ENCODE assay signal across 7 cellular contexts in the genomic region with DNA sequence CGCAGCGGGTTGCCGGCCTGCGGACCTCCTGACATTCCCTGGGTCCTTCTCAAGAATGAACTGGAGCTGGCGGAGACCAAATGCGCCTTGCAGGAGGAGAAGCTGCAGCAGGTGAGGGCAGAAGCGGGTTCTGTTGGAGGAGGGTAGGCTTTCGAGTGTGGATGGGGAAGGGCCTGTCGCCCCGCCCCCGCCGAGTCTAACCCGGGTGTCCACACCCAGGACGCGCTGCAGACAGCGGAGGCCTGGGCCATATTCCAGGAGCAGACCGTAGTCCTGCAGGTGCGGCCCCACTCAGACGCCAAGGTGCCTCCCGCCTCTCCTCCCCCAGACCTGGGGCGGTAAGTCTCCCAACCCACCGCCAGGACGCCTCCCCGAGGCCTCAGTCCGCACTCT.
DNase-seq lines count a peak whose midpoint lies in the region; ATAC-seq and TF ChIP-seq lines count a peak whose summit lies in the region.
"Not testable (repeated sequence)": the region's sequence is repeated elsewhere in the genome, so short reads cannot be mapped to it uniquely, and the experiment has no call there.

No MANE protein-coding gene starts in this region.

- not testable (repeated sequence) for H3K9me2 ChIP-seq in HCT116 (ENCODE audit: insufficient read depth)

- not testable (repeated sequence) for BruUV-seq in HCT116 (replicated peaks; lab: Mats Ljungman, UMichigan)

- ATAC-seq in GM18907 (IDR thresholded peaks at IDR 0.05; ENCODE audit: unreplicated experiment) (peak; percentile 26), HCT116 (peak; percentile 52), HG03342 (IDR thresholded peaks at IDR 0.05; ENCODE audit: unreplicated experiment) (peak; percentile 23), heart right ventricle (peak; percentile 22 to 65 (median 38))

- TF ChIP-seq POLR2A in HCT116 (IDR thresholded peaks at IDR 0.05; ENCODE audit: borderline replicate concordance, extremely low read depth, insufficient read depth, insufficient read length); ovary (IDR thresholded peaks at IDR 0.05): not testable (repeated sequence)

- H3K36me3 ChIP-seq in HCT116 (ENCODE audit: control insufficient read depth in 1 of 2, insufficient read depth in 2 of 2, low read length in 2 of 2); WERI-Rb-1; heart right ventricle; ovary: not testable (repeated sequence)

- CTCF ChIA-PET in HCT116 (lab: Charles Lee) = interaction anchor here (0.6 to 1.4 kb wide), 4 partner anchors 68 to 285 kb away, joined by 3 to 4 read pairs (median 3); no protein-coding TSS in a partner anchor

- not testable (repeated sequence) for DNase-seq in HCT116 (ENCODE audit: low read depth, low spot score); astrocyte of the cerebellum (ENCODE audit: low read depth); ovary
- DNase-seq in WERI-Rb-1 (peak; percentile 60), heart right ventricle (peak in 1 of 2 donors; percentile 51)

- H2AFZ ChIP-seq in HCT116 (ENCODE audit: low read depth, low read length, poor library complexity, severe bottlenecking) = not testable (repeated sequence)

- not testable (repeated sequence) for H3K27ac ChIP-seq in HCT116 (ENCODE audit: low read depth, low read length); WERI-Rb-1; heart right ventricle; ovary

- H3K4me2 ChIP-seq in HCT116 (ENCODE audit: low read length) = peak overlapping the region; percentile 65

- not testable (repeated sequence) for H3K79me2 ChIP-seq in HCT116 (ENCODE audit: insufficient read depth, low read length)

- not testable (repeated sequence) for H3K9ac ChIP-seq in HCT116 (ENCODE audit: low read length)

- H3K4me1 ChIP-seq in HCT116 (ENCODE audit: control insufficient read depth in 1 of 2, insufficient read depth in 2 of 2, low read length in 2 of 2) (peaks cover 3 to 18% of the 10 kb centered on the region in 2 experiments), heart right ventricle (peaks cover 3 to 17% (median 9%) of the 10 kb centered on the region in 9 donors)
- H3K4me1 ChIP-seq in ovary (ENCODE audit: insufficient read depth) = not testable (repeated sequence)

- in situ Hi-C loops in astrocyte of the cerebellum (cut with HindIII; ENCODE audit: low sequenced_read_pairs) = not testable (repeated sequence)

- RAD21 ChIA-PET in HCT116 (lab: Charles Lee; ENCODE audit: low non-redundant PET in 1 of 2, low total read pairs in 2 of 2, uncharacterized antibody in 2 of 2, unreplicated experiment in 2 of 2) = not testable (repeated sequence)

- TF ChIP-seq EP300 in ovary (IDR thresholded peaks at IDR 0.05) = not testable (repeated sequence)

- intact Hi-C loops in HCT116 (cut with micrococcal nuclease) = not testable (repeated sequence)
- intact Hi-C loops in heart right ventricle (cut with DNase I) = loop anchor here in 1 of 10 donors (10.0 kb wide), 1 partner anchor 139 kb away; no protein-coding TSS in a partner anchor
- intact Hi-C loops in ovary (cut with DNase I) = loop anchor here in 1 of 4 donors (10.0 kb wide), 1 partner anchor 209 kb away; a partner anchor contains a TSS

- not testable (repeated sequence) for TF ChIP-seq CTCF in HCT116 (IDR thresholded peaks at IDR 0.05 in 2 of 3, conservative IDR thresholded peaks at IDR 0.05 in 1 of 3; ENCODE audit: borderline replicate concordance in 1 of 3, insufficient read depth in 1 of 3, low read depth in 2 of 3, low read length in 2 of 3); WERI-Rb-1 (IDR thresholded peaks at IDR 0.05; ENCODE audit: low read depth, low read length); astrocyte of the cerebellum (IDR thresholded peaks at IDR 0.05; ENCODE audit: low read depth, low read length, missing control alignments); heart right ventricle (IDR thresholded peaks at IDR 0.05); ovary (IDR thresholded peaks at IDR 0.05)

- TF ChIP-seq RAD21 in HCT116 (IDR thresholded peaks at IDR 0.05; ENCODE audit: low read depth) = not testable (repeated sequence)

- POLR2A ChIA-PET in HCT116 (lab: Charles Lee) = not testable (repeated sequence)

- H3K27me3 ChIP-seq in HCT116 (ENCODE audit: insufficient read depth, low read length); WERI-Rb-1 (ENCODE audit: insufficient read depth, low read depth, severe bottlenecking); ovary: not testable (repeated sequence)
- peaks cover 0 to 13% (median 0%) of the 10 kb centered on the region in 7 donors for H3K27me3 ChIP-seq in heart right ventricle

- H3K9me3 ChIP-seq in HCT116 (ENCODE audit: control insufficient read depth in 1 of 2, insufficient read depth in 1 of 2, low read depth in 1 of 2, low read length in 2 of 2); WERI-Rb-1 (ENCODE audit: severe bottlenecking); heart right ventricle; ovary: not testable (repeated sequence)

- peak overlapping the region; percentile 35 to 44; a peak in 3 of 4 replicates for H3K4me3 ChIP-seq in HCT116 (replicated peaks in 1 of 2; ENCODE audit: low read depth in 1 of 2, low read length in 2 of 2)
- peak overlapping the region; percentile 34 for H3K4me3 ChIP-seq in WERI-Rb-1 (ENCODE audit: low read depth, low read length)
- peak overlapping the region; percentile 12 for H3K4me3 ChIP-seq in astrocyte of the cerebellum (ENCODE audit: low read depth, low read length)
- H3K4me3 ChIP-seq in heart right ventricle = peak overlapping the region in 9 of 10 donors; percentile 56 to 86 (median 63)
- peak overlapping the region; percentile 27 for H3K4me3 ChIP-seq in ovary

- 0 to 1% methylated on average over 9 to 10 of the region's 25 CpGs for WGBS in heart right ventricle, 2 donors
- WGBS in ovary, 3 donors = 0% methylated on average over 10 of the region's 25 CpGs; no CpG with 5 or more reads in 2 of the 3 donors

- H4K20me1 ChIP-seq in HCT116 (ENCODE audit: insufficient read depth) = not testable (repeated sequence)

Comparison
In these comparisons a context has a peak if more than half of its experiments do, and no peak if none do; other contexts are left out.
1. H3K4me3 ChIP-seq: peak in every context shown above with its lines; median percentile 63 in heart right ventricle; 40 in HCT116; 34 in WERI-Rb-1; 27 in ovary; 12 in astrocyte of the cerebellum.